ENCODE assay signal across 12 cellular contexts in the genomic region with DNA sequence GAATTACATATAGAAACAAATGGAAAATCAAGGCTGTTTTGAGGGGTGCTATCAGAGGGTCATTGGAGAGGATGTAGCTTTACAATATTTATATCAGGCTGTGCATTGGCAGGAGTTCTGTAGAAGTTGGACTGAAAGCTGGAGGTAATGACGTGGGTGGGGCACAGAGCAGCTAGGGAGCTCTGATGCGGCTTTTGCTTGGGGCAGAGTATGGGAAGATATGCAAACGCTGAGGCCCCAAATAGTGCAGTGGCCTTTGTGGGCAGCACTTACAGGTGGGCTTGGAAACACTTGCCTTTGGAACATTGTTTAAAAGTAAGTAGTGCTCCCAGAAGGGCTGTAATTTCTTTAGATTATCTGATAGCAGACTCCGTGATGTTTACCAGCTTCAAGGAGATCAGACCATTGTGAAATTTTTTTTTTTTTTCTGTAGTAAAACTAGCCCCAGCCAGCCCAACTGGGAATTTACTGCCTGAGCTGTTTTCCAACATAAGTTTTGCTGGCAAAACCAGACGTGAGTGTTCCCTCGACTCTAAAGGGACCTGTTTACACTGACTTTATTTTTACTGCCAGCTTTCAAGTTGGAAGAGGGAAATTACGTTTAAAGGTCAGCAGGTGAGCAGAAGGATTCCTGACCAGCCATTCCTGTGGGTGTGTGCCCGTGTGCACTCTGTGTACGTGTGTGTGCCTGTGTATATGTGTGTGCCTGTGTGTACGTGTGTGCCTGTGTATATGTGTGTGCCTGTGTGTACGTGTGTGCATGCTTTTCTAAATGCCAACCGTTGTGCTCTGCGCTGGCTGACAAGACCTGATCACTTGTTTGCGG. TPM values are rescaled to one million over a fixed set of nuclear protein-coding genes. Genes with fewer than 3 reads are reported as not detected.
DNase-seq lines count a peak whose midpoint lies in the region; ATAC-seq and TF ChIP-seq lines count a peak whose summit lies in the region.
"Had no signal": no experiment of that assay in that cellular context is flagged by ENCODE, and none has a peak within 500 bp of the region (broad histone marks: within the 10 kb centered on the region; RNA-seq: fewer than 3 reads in every experiment).

TSS of gene MAB21L3 (plus strand) at position 204 of the 826 bp plus-strand sequence. CDS start 1,217 bp downstream, outside the sequence.

- no peaks in the 10 kb centered on the region for H3K27me3 Mint-ChIP-seq in Caco-2 (ENCODE audit: insufficient read depth, unreplicated experiment)

- no peaks in the 10 kb centered on the region for H3K36me3 ChIP-seq in Caco-2 (ENCODE audit: control insufficient read depth, insufficient read depth, low read length)

- POLR2A ChIA-PET in Caco-2 (lab: Charles Lee): no interaction called here

- CTCF ChIA-PET in Caco-2 (lab: Charles Lee): interaction anchor here (0.6 to 0.9 kb wide), 2 partner anchors 12 to 304 kb away, joined by 3 to 7 read pairs; no protein-coding TSS in a partner anchor

- H3K4me1 ChIP-seq in Caco-2: peaks cover 33% of the 10 kb centered on the region

- H3K27ac Mint-ChIP-seq in Caco-2 (ENCODE audit: unreplicated experiment): peak within 1 kb of the TSS; percentile 43
- H3K27ac Mint-ChIP-seq: B cell, HFFc6 had no signal

- no peaks in the 10 kb centered on the region for H3K9me3 ChIP-seq in Caco-2

- peak within 1 kb of the TSS; percentile 51 for H3K4me3 Mint-ChIP-seq in Caco-2 (ENCODE audit: unreplicated experiment)
- H3K4me3 Mint-ChIP-seq: B cell had no signal

- no peaks in the 10 kb centered on the region for H3K36me3 Mint-ChIP-seq in Caco-2 (ENCODE audit: insufficient read depth, unreplicated experiment)

- peaks cover 20% of the 10 kb centered on the region for H3K4me1 Mint-ChIP-seq in Caco-2 (ENCODE audit: low read depth, unreplicated experiment)
- H3K4me1 Mint-ChIP-seq: B cell had no signal

- intact Hi-C loops in Caco-2 (cut with micrococcal nuclease; ENCODE audit: unreplicated experiment): no loop called here
- intact Hi-C loops in left colon (cut with DNase I, micrococcal nuclease): no loop called here

- ATAC-seq in GM21390 (IDR thresholded peaks at IDR 0.05; ENCODE audit: unreplicated experiment) (peak; percentile 62), HG03520 (IDR thresholded peaks at IDR 0.05; ENCODE audit: unreplicated experiment) (peak; percentile 49), left colon (peak; percentile 74)
- ATAC-seq in activated CD4-positive, CD25-positive, alpha-beta regulatory T cell treated with anti-CD3 and anti-CD28 coated beads, Interleukin-2, amount 50 U/mL, for 24 hours: no peak

- no peak within 1 kb of the TSS for H3K4me3 ChIP-seq in Caco-2 (ENCODE audit: low read depth, low read length)

- no TSS peak for BruUV-seq in Caco-2 (replicated peaks; lab: Mats Ljungman, UMichigan)

- no peaks in the 10 kb centered on the region for H3K27me3 ChIP-seq in Caco-2 (replicated peaks; ENCODE audit: control insufficient read depth, insufficient read depth, low read length)

- no peak for TF ChIP-seq CTCF in Caco-2 (IDR thresholded peaks at IDR 0.05; ENCODE audit: insufficient read depth in 1 of 2, low read depth in 1 of 2, low read length in 1 of 2, severe bottlenecking in 1 of 2, unreplicated experiment in 1 of 2)

- DNase-seq in Caco-2 (peak in 1 of 2 experiments; percentile 24), left colon (peak; percentile 54 to 75), hypothalamus (lab: John Stamatoyannopoulos, UW) (no peak), anterior cingulate cortex (lab: John Stamatoyannopoulos, UW) (no peak)
- no peak for DNase-seq in activated CD4-positive, CD25-positive, alpha-beta regulatory T cell (lab: John Stamatoyannopoulos, UW)
- DNase-seq: HFFc6; NK-92 treated with Interleukin-12 subunit alpha and Interleukin-12 subunit beta, amount 100 ng/mL, for 24 hours; right cardiac atrium had no signal

- no peaks in the 10 kb centered on the region for H3K9me3 Mint-ChIP-seq in Caco-2 (ENCODE audit: unreplicated experiment)
- H3K9me3 Mint-ChIP-seq: HFFc6 had no signal

RNA-seq across cellular contexts. Expression of gene MAB21L3, which starts in this region (rescaled TPM):
- total RNA-seq in Caco-2 (2022): 0.26 and 0.66 TPM in 2 replicates
- total RNA-seq in left colon: 1 to 10 TPM; 4.7 to 5.7 TPM
- total RNA-seq: B cell had no signal

Comparison
In these comparisons a context has a peak if more than half of its experiments do, and no peak if none do; other contexts are left out.
1. DNase-seq: peak in left colon (2 of 2); none in hypothalamus (0 of 51), activated CD4-positive, CD25-positive, alpha-beta regulatory T cell (0 of 4) and anterior cingulate cortex (0 of 58).
2. ATAC-seq: peak in GM21390 (single experiment), HG03520 (single experiment) and left colon (single experiment); none in activated CD4-positive, CD25-positive, alpha-beta regulatory T cell treated with anti-CD3 and anti-CD28 coated beads, Interleukin-2, amount 50 U/mL, for 24 hours (0 of 2).